Comparison of ENCODE assay signal across 1 cellular context in the genomic region with DNA sequence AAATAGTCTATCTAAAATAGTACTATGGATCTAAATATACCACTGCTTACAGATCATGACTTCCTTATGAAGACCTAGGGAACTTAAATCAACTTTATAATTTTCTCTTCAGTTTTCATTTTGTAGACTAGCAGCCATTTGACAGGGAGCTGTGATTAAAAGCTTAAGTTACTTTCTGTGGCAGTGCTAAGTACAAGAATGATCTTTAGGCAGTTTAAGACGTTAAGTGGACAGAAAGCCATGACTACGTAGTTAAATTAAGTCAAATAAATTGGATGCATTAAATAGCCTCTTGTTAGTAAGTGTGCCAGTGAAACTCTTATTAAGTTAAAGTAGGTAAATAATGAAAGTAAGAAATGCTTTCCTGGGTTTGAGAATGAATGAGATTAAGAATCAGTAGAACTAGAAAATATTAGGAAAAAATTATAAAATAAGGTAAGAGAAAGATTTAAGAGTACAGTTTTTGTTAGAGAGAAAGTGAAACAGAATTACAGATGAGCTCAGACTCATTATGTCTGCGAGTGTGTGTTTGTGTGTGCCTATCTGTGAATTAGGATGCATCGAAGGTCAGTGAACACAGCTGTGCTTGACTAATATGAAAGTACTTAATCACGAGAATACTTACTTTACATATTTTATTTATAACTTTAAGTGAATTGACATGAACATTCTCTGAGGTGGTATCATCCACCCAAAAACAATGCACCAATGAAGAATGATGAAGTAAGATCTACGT.
TF ChIP-seq lines count a peak whose summit lies in the region.

No MANE protein-coding gene starts in this region.

TF ChIP-seq in K562, 482 proteins besides CTCF, POLR2A, EP300 and RAD21:
- no peak for TF ChIP-seq SIRT6 (IDR thresholded peaks at IDR 0.05; ENCODE audit: low read depth, low read length)
- no peak for TF ChIP-seq WHSC1 (IDR thresholded peaks at IDR 0.05; ENCODE audit: low read length)
- TF ChIP-seq KLF13 (tag; IDR thresholded peaks at IDR 0.05; ENCODE audit: borderline replicate concordance, low read depth) = no peak
- TF ChIP-seq EWSR1 (IDR thresholded peaks at IDR 0.05; ENCODE audit: borderline replicate concordance, low read depth, partially characterized antibody) = no peak
- no peak for TF ChIP-seq ZBTB1 (CRISPR knock-in tag; IDR thresholded peaks at IDR 0.05; ENCODE audit: borderline replicate concordance, low read depth)
- TF ChIP-seq RFX7 (CRISPR knock-in tag; IDR thresholded peaks at IDR 0.05) = no peak
- no peak for TF ChIP-seq SRSF9 (IDR thresholded peaks at IDR 0.05; ENCODE audit: borderline replicate concordance, low read depth, low read length)
- TF ChIP-seq, protein P1, sequence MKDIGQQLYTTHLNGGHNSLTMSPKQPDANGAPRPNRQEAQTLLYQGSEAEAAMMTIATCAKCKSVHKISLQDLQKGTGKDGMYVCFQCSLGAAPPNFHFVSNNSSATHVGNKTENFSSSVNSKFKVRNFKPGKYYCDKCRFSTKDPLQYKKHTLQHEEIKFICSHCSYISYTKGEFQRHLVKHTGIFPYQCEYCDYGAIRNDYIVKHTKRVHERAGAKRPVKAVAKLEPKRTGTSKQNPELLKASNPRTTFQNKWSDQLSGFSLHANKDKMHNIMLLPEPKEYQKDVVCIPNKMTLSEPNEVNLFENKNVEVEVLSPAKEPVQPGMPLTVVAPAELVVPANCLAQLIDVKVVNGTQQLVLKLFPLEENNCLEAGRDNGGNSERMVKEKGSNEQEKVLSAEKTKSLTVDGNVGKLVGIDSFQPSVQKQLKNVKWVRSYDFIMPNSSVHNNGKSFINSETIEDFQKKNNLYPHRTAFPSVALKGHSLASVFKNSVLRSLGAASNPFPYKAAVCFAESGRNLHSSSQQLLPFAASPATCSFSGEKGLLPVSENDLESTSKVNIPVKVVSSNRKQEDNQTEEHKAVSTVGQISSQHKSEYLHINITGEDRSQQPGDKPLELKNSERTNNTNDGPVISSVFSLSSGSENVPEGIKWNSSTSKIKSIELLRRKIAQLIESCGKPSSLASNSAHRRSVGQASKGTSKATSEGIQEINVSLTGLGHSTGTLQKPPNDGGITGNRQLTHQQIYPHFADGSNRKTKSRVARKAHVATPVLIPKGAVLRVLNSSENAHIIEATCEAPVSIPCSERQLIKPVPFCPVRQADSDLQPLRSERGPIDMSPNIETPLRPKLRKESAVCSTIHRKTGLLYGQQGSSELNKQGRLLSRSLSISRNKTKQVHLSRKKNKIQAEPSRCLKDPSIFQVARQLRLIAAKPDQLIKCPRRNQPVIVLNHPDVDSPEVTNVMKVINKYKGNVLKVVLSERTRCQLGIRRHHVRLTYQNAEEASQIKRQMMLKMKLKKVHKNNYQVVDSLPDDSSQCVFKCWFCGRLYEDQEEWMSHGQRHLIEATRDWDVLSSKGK (CRISPR knock-in tag; IDR thresholded peaks at IDR 0.05) = no peak
- no peak for TF ChIP-seq NFIC (IDR thresholded peaks at IDR 0.05)
- no peak for TF ChIP-seq MYC (IDR thresholded peaks at IDR 0.05; ENCODE audit: low read depth, low read length)
- no peak for TF ChIP-seq MYC (CRISPR knock-in tag; IDR thresholded peaks at IDR 0.05; ENCODE audit: borderline replicate concordance, low read depth)
- no peak for TF ChIP-seq ZNF143 (CRISPR knock-in tag; IDR thresholded peaks at IDR 0.05)
- no peak for TF ChIP-seq ZNF830 (CRISPR knock-in tag; IDR thresholded peaks at IDR 0.05)
- TF ChIP-seq ZNF785 (CRISPR knock-in tag; IDR thresholded peaks at IDR 0.05) = no peak
- TF ChIP-seq E2F3 (CRISPR knock-in tag; IDR thresholded peaks at IDR 0.05) = no peak
- TF ChIP-seq ZNF431 (CRISPR knock-in tag; IDR thresholded peaks at IDR 0.05) = no peak
